In the genomic region with DNA sequence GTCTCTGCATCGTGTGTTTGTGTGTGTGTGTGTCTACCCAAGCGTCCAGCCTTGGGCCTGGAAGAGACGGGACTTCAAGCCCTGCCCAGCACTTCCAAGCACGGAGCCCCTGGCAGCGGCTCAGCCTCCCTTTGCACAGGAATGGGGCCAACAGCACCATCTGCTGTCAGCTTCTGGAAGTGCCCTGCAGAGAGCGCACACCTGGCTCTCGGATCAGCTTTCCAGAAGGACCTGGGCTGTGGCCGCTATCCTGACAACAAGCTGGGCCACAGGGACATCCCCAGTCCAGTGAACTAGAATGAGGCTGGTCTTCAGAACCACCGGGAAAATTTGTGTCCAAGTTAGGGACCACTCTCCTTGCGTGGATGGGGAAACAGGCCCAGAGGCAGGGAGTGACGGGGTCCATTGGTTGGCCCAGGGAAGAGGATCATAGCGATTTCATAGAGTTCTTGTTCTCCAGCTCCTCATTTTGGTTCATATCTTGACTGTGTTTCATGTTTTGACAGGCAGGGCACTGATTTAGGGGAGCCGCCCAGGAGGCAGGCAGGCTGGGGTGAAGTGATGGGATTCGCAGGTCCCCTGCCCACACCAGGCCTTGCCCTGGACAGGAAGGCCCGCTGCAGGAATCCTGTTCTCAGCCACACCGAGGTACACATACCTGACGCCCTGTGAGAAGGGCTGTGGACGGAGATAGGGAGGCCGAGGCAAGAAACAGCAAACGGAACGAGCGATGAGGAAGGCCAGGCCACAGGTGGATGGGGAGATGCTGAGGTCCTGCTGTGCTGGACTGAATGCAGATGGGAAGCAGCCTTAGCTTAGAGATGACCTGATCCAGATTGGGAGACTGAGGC, we compare ENCODE assay signal across 9 cellular contexts. TPM values are rescaled to one million over a fixed set of nuclear protein-coding genes. Genes with fewer than 3 reads are reported as not detected.
DNase-seq lines count a peak whose midpoint lies in the region; ATAC-seq and TF ChIP-seq lines count a peak whose summit lies in the region.
"Had no signal": no experiment of that assay in that cellular context is flagged by ENCODE, and none has a peak within 500 bp of the region (broad histone marks: within the 10 kb centered on the region; RNA-seq: fewer than 3 reads in every experiment).

No MANE protein-coding gene starts in this region.

- 55 to 62% methylated on average over 7 to 22 of the region's 22 CpGs for WGBS in endodermal cell (ENCODE audit: insufficient coverage in 1 of 2, insufficient read length in 1 of 2), 2 experiments
- WGBS in mesendoderm (ENCODE audit: extremely low coverage, insufficient coverage, low lambda C conversion rate) = no CpG with 5 or more reads among the region's 22 CpGs

- no peak overlapping the region for H2BK5ac ChIP-seq in mesendoderm (ENCODE audit: low read length)

- H3K56ac ChIP-seq in mesendoderm (ENCODE audit: low read length) = no peak overlapping the region

- no peak overlapping the region for H3K23ac ChIP-seq in mesendoderm (ENCODE audit: low read length)

- H3K4me2 ChIP-seq in mesendoderm (ENCODE audit: low read length) = no peak overlapping the region

- H3K36me3 Mint-ChIP-seq in endodermal cell (ENCODE audit: low read depth) = no peaks in the 10 kb centered on the region

- ATAC-seq in HG03520 (IDR thresholded peaks at IDR 0.05; ENCODE audit: unreplicated experiment) = no peak

- H3K9me3 ChIP-seq in endodermal cell (ENCODE audit: control insufficient read depth, low read length) = no peaks in the 10 kb centered on the region

- H3K4me1 ChIP-seq in endodermal cell (ENCODE audit: control insufficient read depth, insufficient read depth, low read length) (no peaks in the 10 kb centered on the region), mesendoderm (ENCODE audit: control insufficient read depth, low read depth, low read length) (no peaks in the 10 kb centered on the region)

- H3K9ac ChIP-seq in endodermal cell (ENCODE audit: extremely low read depth, low read length, poor library complexity, severe bottlenecking) (no peak overlapping the region), mesendoderm (ENCODE audit: low read length) (no peak overlapping the region)

- H3K4ac ChIP-seq in mesendoderm (ENCODE audit: low read depth, low read length) = no peak overlapping the region

- no peaks in the 10 kb centered on the region for H3K36me3 ChIP-seq in H7 (replicated peaks; ENCODE audit: control insufficient read depth, insufficient read depth, low read length)
- H3K36me3 ChIP-seq in endodermal cell (ENCODE audit: control insufficient read depth, insufficient read depth, low read length) = no peaks in the 10 kb centered on the region
- H3K36me3 ChIP-seq in mesendoderm (ENCODE audit: control insufficient read depth, insufficient read depth, low read length) = no peaks in the 10 kb centered on the region

- H3K27ac ChIP-seq in endodermal cell (ENCODE audit: low read depth, low read length) (no peak overlapping the region), mesendoderm (ENCODE audit: low read depth, low read length) (no peak overlapping the region)

- H3K18ac ChIP-seq in mesendoderm (ENCODE audit: low read length) = no peak overlapping the region

- peak; percentile 92 for DNase-seq in AG20443 (ENCODE audit: low spot score)
- DNase-seq in H7 = peak; percentile 94
- DNase-seq in NCI-H69 (lab: John Stamatoyannopoulos, UW) = peak; percentile 36
- peak; percentile 85 for DNase-seq in activated CD8-positive, alpha-beta memory T cell treated with anti-CD3 and anti-CD28 coated beads for 24 hours
- DNase-seq in endodermal cell = peak; percentile 97
- peak; percentile 74 for DNase-seq in mesendoderm
- peak; percentile 45 to 55 for DNase-seq in stimulated activated CD8-positive, alpha-beta memory T cell treated with anti-CD3 and anti-CD28 coated beads, Interleukin-2, amount 100 ng/mL, for 48 hours (ENCODE audit: low read depth in 2 of 2)

- H3K4me3 ChIP-seq in H7 (ENCODE audit: insufficient read depth, low read depth, low read length) (no peak overlapping the region), endodermal cell (ENCODE audit: low read length) (no peak overlapping the region), mesendoderm (ENCODE audit: low read length) (no peak overlapping the region)

- no peak overlapping the region for H3K27ac Mint-ChIP-seq in endodermal cell

- H2AK5ac ChIP-seq in mesendoderm (ENCODE audit: low read length) = no peak overlapping the region

- H4K5ac ChIP-seq in mesendoderm (ENCODE audit: low read length) = no peak overlapping the region

- no peak overlapping the region for H3K4me3 Mint-ChIP-seq in endodermal cell

- peak; percentile 97 for TF ChIP-seq CTCF in endodermal cell (conservative IDR thresholded peaks at IDR 0.05)

- H3K27me3 Mint-ChIP-seq in endodermal cell (ENCODE audit: insufficient read depth) = peaks cover 43% of the 10 kb centered on the region

- H3K79me2 ChIP-seq in mesendoderm (ENCODE audit: control insufficient read depth, insufficient read depth, low read length) = no peaks in the 10 kb centered on the region

- H4K8ac ChIP-seq in mesendoderm (ENCODE audit: low read depth, low read length) = no peak overlapping the region

- peaks cover 6% of the 10 kb centered on the region for H3K9me3 Mint-ChIP-seq in endodermal cell

- no peak overlapping the region for H2BK15ac ChIP-seq in mesendoderm (replicated peaks; ENCODE audit: low read depth)

- H3K27me3 ChIP-seq in H7 (ENCODE audit: control insufficient read depth, insufficient read depth, low read length) = peaks cover 8% of the 10 kb centered on the region
- H3K27me3 ChIP-seq in endodermal cell (ENCODE audit: control insufficient read depth, insufficient read depth, low read length, poor library complexity, severe bottlenecking) = peaks cover 24% of the 10 kb centered on the region
- no peaks in the 10 kb centered on the region for H3K27me3 ChIP-seq in mesendoderm (ENCODE audit: insufficient read depth, low read length, poor library complexity)

- H3K4me1 Mint-ChIP-seq in endodermal cell = no peaks in the 10 kb centered on the region

- H2BK120ac ChIP-seq in mesendoderm (ENCODE audit: low read depth, low read length) = no peak overlapping the region

- H3K79me1 ChIP-seq in mesendoderm (ENCODE audit: low read length) = no peaks in the 10 kb centered on the region

RNA-seq across cellular contexts. Expression of gene TAS1R2, which starts 38.4 kb away (rescaled TPM):
- 0.07 and 0.28 TPM in 2 replicates for total RNA-seq in H7 (2014; rRNA removed; shearing (Covaris generic))
- not detected for total RNA-seq in endodermal cell
- not detected for polyA plus RNA-seq in endodermal cell (2013, experiment 1 of 2)
- not detected for polyA plus RNA-seq in endodermal cell (2013, experiment 2 of 2)
- not detected for polyA plus RNA-seq in mesendoderm (2013, experiment 1 of 2)
- polyA plus RNA-seq in mesendoderm (2013, experiment 2 of 2) = not detected
- total RNA-seq: temporal lobe had no signal

Comparison
In these comparisons a context has a peak if more than half of its experiments do, and no peak if none do; other contexts are left out.
1. DNase-seq: peak in every context shown above with its lines; median percentile 97 in endodermal cell; 94 in H7; 92 in AG20443; 85 in activated CD8-positive, alpha-beta memory T cell treated with anti-CD3 and anti-CD28 coated beads for 24 hours; 74 in mesendoderm; 50 in stimulated activated CD8-positive, alpha-beta memory T cell treated with anti-CD3 and anti-CD28 coated beads, Interleukin-2, amount 100 ng/mL, for 48 hours; 36 in NCI-H69.